Comparison of ENCODE assay signal across 20 cellular contexts in genomic region chr13:97239306-97239705, GRCh38. TPM values are rescaled to one million over a fixed set of nuclear protein-coding genes. Genes with fewer than 3 reads are reported as not detected.
DNase-seq lines count a peak whose midpoint lies in the region; ATAC-seq and TF ChIP-seq lines count a peak whose summit lies in the region.
"Had no signal": no experiment of that assay in that cellular context is flagged by ENCODE, and none has a peak within 500 bp of the region (broad histone marks: within the 10 kb centered on the region; RNA-seq: fewer than 3 reads in every experiment).

No MANE protein-coding gene starts in this region.

- no peak for DNase-seq in right atrium auricular region (ENCODE audit: low spot score)
- DNase-seq in Right ventricle myocardium superior: no peak
- no peak for DNase-seq in esophagus muscularis mucosa (ENCODE audit: extremely low spot score)
- DNase-seq in sigmoid colon: no peak
- DNase-seq in vagina (ENCODE audit: extremely low spot score in 2 of 2): no peak
- no peak for DNase-seq in RKO (ENCODE audit: low spot score)
- DNase-seq: activated CD8-positive, alpha-beta T cell treated with anti-CD3 and anti-CD28 coated beads, Interleukin-2, amount 10 ng/mL, durations not matched to agents 7 days and 5 days; CD4-positive, alpha-beta T cell; effector CD4-positive, alpha-beta T cell; hippocampal formation; kidney glomerular epithelial cell; NCI-H524 treated with DMSO at 0.1 percent for 48 hours; stimulated activated CD4-positive, alpha-beta T cell treated with anti-CD3 and anti-CD28 coated beads, Interleukin-2, amount 100 ng/mL, for 24 hours had no signal

- TF ChIP-seq EP300 in esophagus muscularis mucosa (IDR thresholded peaks at IDR 0.05) (no peak), sigmoid colon (IDR thresholded peaks at IDR 0.05) (no peak)

- H3K4me1 ChIP-seq in right atrium auricular region (peaks cover 0 to 99% of the 10 kb centered on the region in 2 donors), esophagus muscularis mucosa (peaks cover 94 to 100% (median 100%) of the 10 kb centered on the region in 4 donors), sigmoid colon (peaks cover 0 to 100% (median 98%) of the 10 kb centered on the region in 4 donors), vagina (peaks cover 96% of the 10 kb centered on the region)

- H3K9me3 ChIP-seq in right atrium auricular region: no peaks in the 10 kb centered on the region
- H3K9me3 ChIP-seq in esophagus muscularis mucosa: no peaks in the 10 kb centered on the region
- no peaks in the 10 kb centered on the region for H3K9me3 ChIP-seq in sigmoid colon
- H3K9me3 ChIP-seq in vagina: no peaks in the 10 kb centered on the region
- H3K9me3 ChIP-seq: neutrophil, SJSA1, thoracic aorta had no signal

- 42% methylated on average over 1 of the region's 1 CpG for WGBS in esophagus muscularis mucosa
- 85 to 88% methylated on average over 1 of the region's 1 CpG for WGBS in sigmoid colon, 2 donors

- intact Hi-C loops in Right ventricle myocardium superior (cut with DNase I): no loop called here
- intact Hi-C loops in esophagus muscularis mucosa (cut with DNase I): no loop called here
- intact Hi-C loops in sigmoid colon (cut with DNase I): no loop called here
- intact Hi-C loops in vagina (cut with DNase I): no loop called here

- peak overlapping the region; percentile 50 to 65 for H3K27ac ChIP-seq in right atrium auricular region
- peak overlapping the region; percentile 75 to 79 (median 76) for H3K27ac ChIP-seq in esophagus muscularis mucosa (replicated peaks in 1 of 4)
- H3K27ac ChIP-seq in sigmoid colon: peak overlapping the region; percentile 75 to 85 (median 81)
- H3K27ac ChIP-seq in vagina: peak overlapping the region; percentile 72
- H3K27ac ChIP-seq: neutrophil, SJSA1 had no signal

- no peak for ATAC-seq in Right ventricle myocardium superior (ENCODE audit: poor library complexity)
- no peak for ATAC-seq in GM19395 (IDR thresholded peaks at IDR 0.05; ENCODE audit: unreplicated experiment)
- ATAC-seq in GM18873 (IDR thresholded peaks at IDR 0.05; ENCODE audit: low FRiP score, unreplicated experiment): no peak
- ATAC-seq: activated CD8-positive, alpha-beta T cell treated with anti-CD3 and anti-CD28 coated beads, Interleukin-2, amount 10 ng/mL, durations not matched to agents 7 days and 5 days; sciatic nerve; WTC11 had no signal

- TF ChIP-seq CTCF in right atrium auricular region (IDR thresholded peaks at IDR 0.05): no peak
- no peak for TF ChIP-seq CTCF in esophagus muscularis mucosa (IDR thresholded peaks at IDR 0.05)
- TF ChIP-seq CTCF in sigmoid colon (IDR thresholded peaks at IDR 0.05): no peak
- no peak for TF ChIP-seq CTCF in vagina (IDR thresholded peaks at IDR 0.05)

- no peaks in the 10 kb centered on the region for H3K36me3 ChIP-seq in right atrium auricular region
- no peaks in the 10 kb centered on the region for H3K36me3 ChIP-seq in esophagus muscularis mucosa
- H3K36me3 ChIP-seq in sigmoid colon: no peaks in the 10 kb centered on the region
- H3K36me3 ChIP-seq in vagina: no peaks in the 10 kb centered on the region
- H3K36me3 ChIP-seq: neutrophil, thoracic aorta had no signal

- TF ChIP-seq POLR2A in esophagus muscularis mucosa (IDR thresholded peaks at IDR 0.05; ENCODE audit: low read depth): no peak
- no peak for TF ChIP-seq POLR2A in sigmoid colon (IDR thresholded peaks at IDR 0.05)
- TF ChIP-seq POLR2A in vagina (IDR thresholded peaks at IDR 0.05): no peak

- H3K27me3 ChIP-seq in right atrium auricular region (no peaks in the 10 kb centered on the region), esophagus muscularis mucosa (no peaks in the 10 kb centered on the region), sigmoid colon (no peaks in the 10 kb centered on the region), vagina (no peaks in the 10 kb centered on the region)
- H3K27me3 ChIP-seq: SJSA1 had no signal

- H3K4me3 ChIP-seq in right atrium auricular region (no peak overlapping the region), esophagus muscularis mucosa (no peak overlapping the region), sigmoid colon (no peak overlapping the region), vagina (no peak overlapping the region)
- H3K4me3 ChIP-seq: SJSA1, thoracic aorta had no signal

RNA-seq across cellular contexts. Expression of gene MBNL2, which starts 17.2 kb away (rescaled TPM):
- total RNA-seq in right atrium auricular region (10 to 100 TPM; 62.0 to 81.6 TPM), Right ventricle myocardium superior (69.3 TPM), esophagus muscularis mucosa (100 to 1,000 TPM in 2 of 4 donors, 10 to 100 TPM in 2; 92.8 to 132 (median 101) TPM), sigmoid colon (100 to 1,000 TPM in 1 of 4 donors, 10 to 100 TPM in 3; 84.7 to 110 (median 95.1) TPM), vagina (63.1 TPM)
- 10 to 100 TPM; 11.8 to 16.2 (median 14.8) TPM for polyA plus RNA-seq in sigmoid colon
